8 cellular contexts compared by ENCODE assay signal in the genomic region with DNA sequence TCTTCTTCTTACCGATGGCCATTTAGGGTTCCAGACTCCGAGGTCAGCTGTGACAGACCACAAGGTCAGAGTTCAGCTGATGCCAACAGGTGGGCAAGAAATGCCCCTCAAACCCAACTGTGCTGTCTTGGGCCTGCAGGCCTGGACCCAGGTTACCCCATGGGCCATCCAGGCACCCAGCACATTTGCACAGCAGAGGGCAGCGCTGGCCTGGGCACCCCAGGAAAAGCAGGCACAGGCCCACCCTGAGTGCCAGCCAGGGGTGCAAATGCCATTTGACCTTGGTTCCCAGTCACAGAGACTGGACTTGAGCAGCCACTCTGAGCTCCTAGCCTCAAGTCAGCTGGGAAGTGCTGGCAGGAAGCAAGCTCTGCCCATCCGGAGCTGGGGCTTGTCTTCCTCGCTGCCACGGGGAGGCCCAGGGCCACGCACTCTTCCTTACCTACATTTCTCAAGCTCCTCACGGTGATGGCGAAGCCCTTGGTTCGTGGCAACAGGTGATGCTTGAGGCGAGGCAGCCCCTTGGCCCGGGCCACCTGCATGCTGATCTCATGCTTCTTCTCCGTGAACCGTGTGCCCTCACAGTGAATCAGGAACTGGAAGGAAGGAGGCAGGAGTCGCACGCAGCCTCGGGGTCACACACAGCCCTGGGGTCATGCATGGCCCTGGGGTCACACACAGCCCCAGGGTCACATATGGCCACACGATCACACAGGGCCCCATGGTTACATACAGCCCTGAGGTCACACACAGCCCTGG.
DNase-seq lines count a peak whose midpoint lies in the region; ATAC-seq, FAIRE-seq and TF ChIP-seq lines count a peak whose summit lies in the region.

No MANE protein-coding gene starts in this region.

- H3K9me3 Mint-ChIP-seq in dendritic cell treated with granulocyte-macrophage colony-stimulating factor and Interleukin-4, amounts not matched to agents 40 ng/mL and 50 ng/mL, for 4 days, result no peaks in the 10 kb centered on the region

- H3K4me3 Mint-ChIP-seq in dendritic cell treated with granulocyte-macrophage colony-stimulating factor and Interleukin-4, amounts not matched to agents 40 ng/mL and 50 ng/mL, for 4 days, result no peak overlapping the region

- H3K27ac Mint-ChIP-seq in dendritic cell treated with granulocyte-macrophage colony-stimulating factor and Interleukin-4, amounts not matched to agents 40 ng/mL and 50 ng/mL, for 4 days, result peak overlapping the region; percentile 36

- H3K4me1 Mint-ChIP-seq in dendritic cell treated with granulocyte-macrophage colony-stimulating factor and Interleukin-4, amounts not matched to agents 40 ng/mL and 50 ng/mL, for 4 days (ENCODE audit: low read depth), result peaks cover 11% of the 10 kb centered on the region

- peaks cover 72% of the 10 kb centered on the region for H3K36me3 Mint-ChIP-seq in dendritic cell treated with granulocyte-macrophage colony-stimulating factor and Interleukin-4, amounts not matched to agents 40 ng/mL and 50 ng/mL, for 4 days (ENCODE audit: low read depth)

- no peak overlapping the region for H3K27ac ChIP-seq in osteoblast (ENCODE audit: low read depth, low read length)

- H3K4me3 ChIP-seq in osteoblast (ENCODE audit: insufficient read depth, low read length), result no peak overlapping the region

- intact Hi-C loops in dendritic cell treated with granulocyte-macrophage colony-stimulating factor and Interleukin-4, amounts not matched to agents 40 ng/mL and 50 ng/mL, for 4 days (cut with micrococcal nuclease), result loop anchor here (2.0 kb wide), 1 partner anchor 218 kb away; no protein-coding TSS in a partner anchor

- no peaks in the 10 kb centered on the region for H3K27me3 Mint-ChIP-seq in dendritic cell treated with granulocyte-macrophage colony-stimulating factor and Interleukin-4, amounts not matched to agents 40 ng/mL and 50 ng/mL, for 4 days

- H3K4me2 ChIP-seq in osteoblast (ENCODE audit: insufficient read depth, low read length), result no peak overlapping the region

- peak; percentile 37 for DNase-seq in ELR (ENCODE audit: low read depth)
- no peak for DNase-seq in osteoblast (ENCODE audit: insufficient read length, low spot score, missing footprints)
- DNase-seq in GM19239 (ENCODE audit: insufficient read length, low spot score), result no peak
- DNase-seq in activated naive CD4-positive, alpha-beta T cell (lab: John Stamatoyannopoulos, UW), result no peak

- H3K36me3 ChIP-seq in osteoblast (ENCODE audit: insufficient read depth, low read length), result peaks cover 10% of the 10 kb centered on the region

- ATAC-seq in GM21528 (IDR thresholded peaks at IDR 0.05; ENCODE audit: low FRiP score, unreplicated experiment) (no peak), GM21390 (IDR thresholded peaks at IDR 0.05; ENCODE audit: unreplicated experiment) (no peak)

- no peaks in the 10 kb centered on the region for H3K4me1 ChIP-seq in osteoblast (ENCODE audit: insufficient read depth, low read length)

- TF ChIP-seq CTCF in LNCAP (IDR thresholded peaks at IDR 0.05) (peak; percentile 59), osteoblast (IDR thresholded peaks at IDR 0.05; ENCODE audit: extremely low read depth, low read depth, low read length) (peak; percentile 69)

- no peak overlapping the region for H2AFZ ChIP-seq in osteoblast (ENCODE audit: low read length)

- H4K20me1 ChIP-seq in osteoblast (ENCODE audit: insufficient read depth, low read length), result no peaks in the 10 kb centered on the region

- no peak for FAIRE-seq in GM19239 (lab: Jason Lieb, UNC)

- no peaks in the 10 kb centered on the region for H3K27me3 ChIP-seq in osteoblast (ENCODE audit: insufficient read depth, low read length)

- H3K79me2 ChIP-seq in osteoblast (ENCODE audit: insufficient read depth, low read length), result no peaks in the 10 kb centered on the region

- H3K9me3 ChIP-seq in osteoblast (ENCODE audit: low read depth, low read length), result no peaks in the 10 kb centered on the region
